In genomic region chr9:131590907-131591844, GRCh38 we compare ENCODE assay signal across 2 cellular contexts.
A peak's percentile ranks its signal among the peaks of the same experiment; 100 is the strongest.
TF ChIP-seq lines count a peak whose summit lies in the region.

No MANE protein-coding gene starts in this region.

TF ChIP-seq in HEK293, 187 proteins besides CTCF, POLR2A, EP300 and RAD21 (continued from another document and continues in another):
- TF ChIP-seq ZNF391 (tag by site-specific recombination; IDR thresholded peaks at IDR 0.05; ENCODE audit: borderline replicate concordance, low read depth) (peak; percentile 45; the same call in 1 of the 2 replicates), OSR2 (tag by site-specific recombination; IDR thresholded peaks at IDR 0.05) (no peak), YY2 (tag by site-specific recombination; IDR thresholded peaks at IDR 0.05) (no peak), ZNF280C (tag by site-specific recombination; IDR thresholded peaks at IDR 0.05) (no peak), ZNF169 (tag by site-specific recombination; IDR thresholded peaks at IDR 0.05) (no peak), ZNF148 (tag by site-specific recombination; IDR thresholded peaks at IDR 0.05; ENCODE audit: borderline replicate concordance) (no peak), MZF1 (tag by site-specific recombination; IDR thresholded peaks at IDR 0.05; ENCODE audit: borderline replicate concordance) (no peak), GLIS1 (tag by site-specific recombination; IDR thresholded peaks at IDR 0.05) (peak; percentile 41; the same call in 1 of the 2 replicates), ZNF24 (tag by site-specific recombination; IDR thresholded peaks at IDR 0.05) (no peak; the same call in 1 of the 2 replicates), ZEB2 (tag by site-specific recombination; IDR thresholded peaks at IDR 0.05) (no peak), HOXA7 (CRISPR knock-in tag; IDR thresholded peaks at IDR 0.05; ENCODE audit: borderline replicate concordance) (no peak), ZNF292 (tag by site-specific recombination; IDR thresholded peaks at IDR 0.05; ENCODE audit: borderline replicate concordance, low read depth) (no peak), KLF16 (tag by site-specific recombination; IDR thresholded peaks at IDR 0.05) (no peak), AEBP2 (tag by site-specific recombination; IDR thresholded peaks at IDR 0.05; ENCODE audit: borderline replicate concordance) (no peak), ZNF48 (tag by site-specific recombination; IDR thresholded peaks at IDR 0.05) (no peak), WT1 (tag by site-specific recombination; IDR thresholded peaks at IDR 0.05) (no peak), ZNF792 (tag by site-specific recombination; IDR thresholded peaks at IDR 0.05) (no peak), ZFP41 (tag by site-specific recombination; IDR thresholded peaks at IDR 0.05; ENCODE audit: borderline replicate concordance) (no peak)
- TF ChIP-seq, protein P1, sequence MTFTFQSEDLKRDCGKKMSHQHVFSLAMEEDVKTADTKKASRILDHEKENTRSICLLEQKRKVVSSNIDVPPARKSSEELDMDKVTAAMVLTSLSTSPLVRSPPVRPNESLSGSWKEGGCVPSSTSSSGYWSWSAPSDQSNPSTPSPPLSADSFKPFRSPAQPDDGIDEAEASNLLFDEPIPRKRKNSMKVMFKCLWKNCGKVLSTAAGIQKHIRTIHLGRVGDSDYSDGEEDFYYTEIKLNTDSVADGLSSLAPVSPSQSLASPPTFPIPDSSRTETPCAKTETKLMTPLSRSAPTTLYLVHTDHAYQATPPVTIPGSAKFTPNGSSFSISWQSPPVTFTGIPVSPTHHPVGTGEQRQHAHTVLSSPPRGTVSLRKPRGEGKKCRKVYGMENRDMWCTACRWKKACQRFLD (tag by site-specific recombination; IDR thresholded peaks at IDR 0.05) = no peak
- TF ChIP-seq, protein P2, sequence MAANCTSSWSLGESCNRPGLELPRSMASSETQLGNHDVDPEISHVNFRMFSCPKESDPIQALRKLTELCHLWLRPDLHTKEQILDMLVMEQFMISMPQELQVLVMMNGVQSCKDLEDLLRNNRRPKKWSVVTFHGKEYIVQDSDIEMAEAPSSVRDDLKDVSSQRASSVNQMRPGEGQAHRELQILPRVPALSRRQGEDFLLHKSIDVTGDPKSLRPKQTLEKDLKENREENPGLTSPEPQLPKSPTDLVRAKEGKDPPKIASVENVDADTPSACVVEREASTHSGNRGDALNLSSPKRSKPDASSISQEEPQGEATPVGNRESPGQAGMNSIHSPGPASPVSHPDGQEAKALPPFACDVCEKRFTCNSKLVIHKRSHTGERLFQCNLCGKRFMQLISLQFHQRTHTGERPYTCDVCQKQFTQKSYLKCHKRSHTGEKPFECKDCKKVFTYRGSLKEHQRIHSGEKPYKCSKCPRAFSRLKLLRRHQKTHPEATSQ (tag by site-specific recombination; IDR thresholded peaks at IDR 0.05) = no peak

TF ChIP-seq in HepG2, 621 proteins besides CTCF, POLR2A, EP300 and RAD21 (continued from another document and continues in another):
- TF ChIP-seq RERE (CRISPR knock-in tag; IDR thresholded peaks at IDR 0.05; ENCODE audit: low read depth) = 0 out of 2 replicates have a peak, but pooled peaks have one; percentile 24
- 0 out of 2 replicates have a peak, but pooled peaks have one; percentile 48 for TF ChIP-seq NFKB2 (CRISPR knock-in tag; IDR thresholded peaks at IDR 0.05; ENCODE audit: borderline replicate concordance)
- TF ChIP-seq ZNF839 (CRISPR knock-in tag; IDR thresholded peaks at IDR 0.05; ENCODE audit: borderline replicate concordance) = no peak
- TF ChIP-seq ETV5 (CRISPR knock-in tag; IDR thresholded peaks at IDR 0.05; ENCODE audit: borderline replicate concordance) = peak; percentile 52; the same call in 1 of the 2 replicates
- TF ChIP-seq MXI1 (IDR thresholded peaks at IDR 0.05; ENCODE audit: borderline replicate concordance, low read depth, low read length) = peak; percentile 38; the same call in 1 of the 3 replicates
- TF ChIP-seq CEBPG (CRISPR knock-in tag; IDR thresholded peaks at IDR 0.05) = 0 out of 2 replicates have a peak, but pooled peaks have one; percentile 27
- TF ChIP-seq NR2F6 (IDR thresholded peaks at IDR 0.05) = no peak
- TF ChIP-seq NR2F6 (CRISPR knock-in tag; IDR thresholded peaks at IDR 0.05) = peak; percentile 53
- TF ChIP-seq PATZ1 (CRISPR knock-in tag; IDR thresholded peaks at IDR 0.05) = peak; percentile 74
- 0 out of 2 replicates have a peak, but pooled peaks have one; percentile 59 for TF ChIP-seq KDM4B (CRISPR knock-in tag; IDR thresholded peaks at IDR 0.05)
- TF ChIP-seq ZBTB7B (CRISPR knock-in tag; IDR thresholded peaks at IDR 0.05) = 0 out of 2 replicates have a peak, but pooled peaks have one; percentile 27
- peak; percentile 31; the same call in 1 of the 2 replicates for TF ChIP-seq DRAP1 (CRISPR knock-in tag; IDR thresholded peaks at IDR 0.05)
- peak; percentile 30; the same call in 1 of the 2 replicates for TF ChIP-seq ELF1 (CRISPR knock-in tag; IDR thresholded peaks at IDR 0.05)
- TF ChIP-seq ZNF34 (CRISPR knock-in tag; IDR thresholded peaks at IDR 0.05; ENCODE audit: borderline replicate concordance) = no peak
- TF ChIP-seq ZKSCAN8 (CRISPR knock-in tag; IDR thresholded peaks at IDR 0.05; ENCODE audit: borderline replicate concordance) = 0 out of 2 replicates have a peak, but pooled peaks have one; percentile 16
- 0 out of 2 replicates have a peak, but pooled peaks have one; percentile 53 for TF ChIP-seq ZSCAN29 (CRISPR knock-in tag; conservative IDR thresholded peaks at IDR 0.05)
- peak; percentile 45; the same call in 1 of the 2 replicates for TF ChIP-seq TFE3 (CRISPR knock-in tag; IDR thresholded peaks at IDR 0.05)
- TF ChIP-seq MYC (CRISPR knock-in tag; IDR thresholded peaks at IDR 0.05; ENCODE audit: borderline replicate concordance) = peak; percentile 54; the same call in 1 of the 2 replicates
- TF ChIP-seq KLF6 (CRISPR knock-in tag; IDR thresholded peaks at IDR 0.05) = 0 out of 2 replicates have a peak, but pooled peaks have one; percentile 34
- TF ChIP-seq, protein P3, sequence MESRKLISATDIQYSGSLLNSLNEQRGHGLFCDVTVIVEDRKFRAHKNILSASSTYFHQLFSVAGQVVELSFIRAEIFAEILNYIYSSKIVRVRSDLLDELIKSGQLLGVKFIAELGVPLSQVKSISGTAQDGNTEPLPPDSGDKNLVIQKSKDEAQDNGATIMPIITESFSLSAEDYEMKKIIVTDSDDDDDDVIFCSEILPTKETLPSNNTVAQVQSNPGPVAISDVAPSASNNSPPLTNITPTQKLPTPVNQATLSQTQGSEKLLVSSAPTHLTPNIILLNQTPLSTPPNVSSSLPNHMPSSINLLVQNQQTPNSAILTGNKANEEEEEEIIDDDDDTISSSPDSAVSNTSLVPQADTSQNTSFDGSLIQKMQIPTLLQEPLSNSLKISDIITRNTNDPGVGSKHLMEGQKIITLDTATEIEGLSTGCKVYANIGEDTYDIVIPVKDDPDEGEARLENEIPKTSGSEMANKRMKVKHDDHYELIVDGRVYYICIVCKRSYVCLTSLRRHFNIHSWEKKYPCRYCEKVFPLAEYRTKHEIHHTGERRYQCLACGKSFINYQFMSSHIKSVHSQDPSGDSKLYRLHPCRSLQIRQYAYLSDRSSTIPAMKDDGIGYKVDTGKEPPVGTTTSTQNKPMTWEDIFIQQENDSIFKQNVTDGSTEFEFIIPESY (CRISPR knock-in tag; IDR thresholded peaks at IDR 0.05) = peak; percentile 91
- peak; percentile 99 for TF ChIP-seq STAG1 (CRISPR knock-in tag; IDR thresholded peaks at IDR 0.05)
- peak; percentile 60 for TF ChIP-seq TARDBP (CRISPR knock-in tag; IDR thresholded peaks at IDR 0.05)
- no peak for TF ChIP-seq ZNF205 (CRISPR knock-in tag; IDR thresholded peaks at IDR 0.05)
- peak; percentile 51 for TF ChIP-seq JARID2 (CRISPR knock-in tag; IDR thresholded peaks at IDR 0.05; ENCODE audit: insufficient replicate concordance)
- TF ChIP-seq ZNF761 (CRISPR knock-in tag; conservative IDR thresholded peaks at IDR 0.05) = 0 out of 2 replicates have a peak, but pooled peaks have one; percentile 25
- 0 out of 2 replicates have a peak, but pooled peaks have one; percentile 11 for TF ChIP-seq ZNF772 (CRISPR knock-in tag; IDR thresholded peaks at IDR 0.05)
- TF ChIP-seq FOXO1 (CRISPR knock-in tag; IDR thresholded peaks at IDR 0.05) = peak; percentile 38; the same call in 1 of the 2 replicates
- peak; percentile 68 for TF ChIP-seq MED1 (CRISPR knock-in tag; IDR thresholded peaks at IDR 0.05)
- peak; percentile 33; the same call in 1 of the 2 replicates for TF ChIP-seq MEIS1 (CRISPR knock-in tag; IDR thresholded peaks at IDR 0.05; ENCODE audit: borderline replicate concordance)
- no peak for TF ChIP-seq NFIC (IDR thresholded peaks at IDR 0.05; ENCODE audit: low read length)
- TF ChIP-seq, protein P4, sequence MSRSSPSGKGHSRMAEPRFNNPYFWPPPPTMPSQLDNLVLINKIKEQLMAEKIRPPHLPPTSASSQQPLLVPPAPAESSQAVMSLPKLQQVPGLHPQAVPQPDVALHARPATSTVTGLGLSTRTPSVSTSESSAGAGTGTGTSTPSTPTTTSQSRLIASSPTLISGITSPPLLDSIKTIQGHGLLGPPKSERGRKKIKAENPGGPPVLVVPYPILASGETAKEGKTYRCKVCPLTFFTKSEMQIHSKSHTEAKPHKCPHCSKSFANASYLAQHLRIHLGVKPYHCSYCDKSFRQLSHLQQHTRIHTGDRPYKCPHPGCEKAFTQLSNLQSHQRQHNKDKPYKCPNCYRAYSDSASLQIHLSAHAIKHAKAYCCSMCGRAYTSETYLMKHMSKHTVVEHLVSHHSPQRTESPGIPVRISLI (CRISPR knock-in tag; IDR thresholded peaks at IDR 0.05; ENCODE audit: borderline replicate concordance) = peak; percentile 36; the same call in 1 of the 2 replicates
- TF ChIP-seq ZNF562 (CRISPR knock-in tag; IDR thresholded peaks at IDR 0.05; ENCODE audit: borderline replicate concordance) = no peak
